Comparison of ENCODE assay signal across 12 cellular contexts in genomic region chr13:26965976-26966375, GRCh38.
DNase-seq lines count a peak whose midpoint lies in the region.
"Had no signal": no experiment of that assay in that cellular context is flagged by ENCODE, and none has a peak within 500 bp of the region (broad histone marks: within the 10 kb centered on the region; RNA-seq: fewer than 3 reads in every experiment).

No MANE protein-coding gene starts in this region.

- H3K9me3 ChIP-seq in stomach smooth muscle (ENCODE audit: control insufficient read depth in 2 of 2, low read length in 2 of 2) = no peaks in the 10 kb centered on the region

- intact Hi-C loops in head of caudate nucleus (cut with DNase I) = no loop called here

- H3K27me3 ChIP-seq in stomach smooth muscle (ENCODE audit: control insufficient read depth in 1 of 2, insufficient read depth in 2 of 2, low read length in 2 of 2) = no peaks in the 10 kb centered on the region

- peaks cover 25% of the 10 kb centered on the region for H3K4me1 ChIP-seq in stomach smooth muscle (ENCODE audit: control insufficient read depth, insufficient read depth, low read length)

- no peaks in the 10 kb centered on the region for H3K36me3 ChIP-seq in stomach smooth muscle (ENCODE audit: control insufficient read depth in 2 of 2, insufficient read depth in 2 of 2, low read length in 2 of 2)

- peak overlapping the region in 1 of 2 donors; percentile 14 for H3K9ac ChIP-seq in stomach smooth muscle (ENCODE audit: low read length in 2 of 2)

- peak overlapping the region; percentile 31 for H3K27ac ChIP-seq in stomach smooth muscle (ENCODE audit: low read length)

- H3K4me3 ChIP-seq in stomach smooth muscle (ENCODE audit: low read length in 2 of 2) = peak overlapping the region; percentile 15 to 40

- DNase-seq in NCI-H1417 (lab: John Stamatoyannopoulos, UW) (peak in 2 of 3 experiments; percentile 69 to 87), NCI-H1417 treated with DMSO at 0.1 percent for 48 hours (lab: John Stamatoyannopoulos, UW) (no peak), NCI-H69 (lab: John Stamatoyannopoulos, UW) (peak; percentile 77), head of caudate nucleus (peak in 22 of 42 donors; percentile 7 to 61 (median 26)), amniotic stem cell (lab: John Stamatoyannopoulos, UW) (no peak), hippocampal formation (lab: John Stamatoyannopoulos, UW) (no peak), NCI-H1436 (lab: John Stamatoyannopoulos, UW) (no peak)
- DNase-seq: activated effector memory CD4-positive, alpha-beta T cell treated with anti-CD3 and anti-CD28 coated beads, Interleukin-2, amount 50 U/mL, for 16 hours; GDM1; KG1; stimulated activated naive CD4-positive, alpha-beta T cell treated with Interleukin-2 at 50 U/mL for 16 hours had no signal

Comparison
In these comparisons a context has a peak if more than half of its experiments do, and no peak if none do; other contexts are left out.
1. DNase-seq: peak in NCI-H1417 (2 of 3), NCI-H69 (single experiment) and head of caudate nucleus (22 of 42); none in NCI-H1417 treated with DMSO at 0.1 percent for 48 hours (single experiment), amniotic stem cell (single experiment), hippocampal formation (0 of 2) and NCI-H1436 (single experiment).